Comparison of ENCODE assay signal across 1 cellular context in the genomic region with DNA sequence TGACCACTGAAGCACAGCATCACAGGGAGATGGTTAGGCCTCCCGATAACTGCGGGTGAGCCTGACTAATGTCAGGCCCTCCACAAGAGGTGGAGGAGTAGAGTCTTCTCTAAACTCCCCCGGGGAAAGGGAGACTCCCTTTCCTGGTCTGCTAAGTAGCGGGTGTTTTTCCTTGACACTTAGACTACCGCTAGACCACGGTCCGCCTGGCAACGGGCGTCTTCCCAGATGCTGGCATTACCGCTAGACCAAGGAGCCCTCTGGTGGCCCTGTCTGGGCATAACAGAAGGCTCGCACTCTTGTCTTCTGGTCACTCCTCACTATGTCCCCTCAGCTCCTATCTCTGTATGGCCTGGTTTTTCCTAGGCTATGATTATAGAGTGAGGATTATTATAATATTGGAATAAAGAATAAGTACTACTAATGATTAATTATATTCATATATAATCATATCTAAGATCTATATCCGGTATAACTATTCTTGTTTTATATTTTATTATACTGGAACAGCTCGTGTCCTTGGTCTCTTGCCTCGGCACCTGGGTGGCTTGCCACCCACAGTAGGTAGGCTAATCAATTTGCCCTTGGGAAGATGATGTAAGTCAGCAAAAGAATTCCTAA.
TF ChIP-seq lines count a peak whose summit lies in the region.

No MANE protein-coding gene starts in this region.

TF ChIP-seq in GM12878, 131 proteins besides CTCF, POLR2A, EP300 and RAD21:
- TF ChIP-seq CBX5 (IDR thresholded peaks at IDR 0.05; ENCODE audit: low read depth) (0 out of 2 replicates have a peak, but pooled peaks have one; percentile 31), SMARCA5 (IDR thresholded peaks at IDR 0.05) (0 out of 2 replicates have a peak, but pooled peaks have one; percentile 17)
- TF ChIP-seq, protein P1, sequence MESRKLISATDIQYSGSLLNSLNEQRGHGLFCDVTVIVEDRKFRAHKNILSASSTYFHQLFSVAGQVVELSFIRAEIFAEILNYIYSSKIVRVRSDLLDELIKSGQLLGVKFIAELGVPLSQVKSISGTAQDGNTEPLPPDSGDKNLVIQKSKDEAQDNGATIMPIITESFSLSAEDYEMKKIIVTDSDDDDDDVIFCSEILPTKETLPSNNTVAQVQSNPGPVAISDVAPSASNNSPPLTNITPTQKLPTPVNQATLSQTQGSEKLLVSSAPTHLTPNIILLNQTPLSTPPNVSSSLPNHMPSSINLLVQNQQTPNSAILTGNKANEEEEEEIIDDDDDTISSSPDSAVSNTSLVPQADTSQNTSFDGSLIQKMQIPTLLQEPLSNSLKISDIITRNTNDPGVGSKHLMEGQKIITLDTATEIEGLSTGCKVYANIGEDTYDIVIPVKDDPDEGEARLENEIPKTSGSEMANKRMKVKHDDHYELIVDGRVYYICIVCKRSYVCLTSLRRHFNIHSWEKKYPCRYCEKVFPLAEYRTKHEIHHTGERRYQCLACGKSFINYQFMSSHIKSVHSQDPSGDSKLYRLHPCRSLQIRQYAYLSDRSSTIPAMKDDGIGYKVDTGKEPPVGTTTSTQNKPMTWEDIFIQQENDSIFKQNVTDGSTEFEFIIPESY (IDR thresholded peaks at IDR 0.05), result peak; percentile 99
- TF ChIP-seq, protein P2, sequence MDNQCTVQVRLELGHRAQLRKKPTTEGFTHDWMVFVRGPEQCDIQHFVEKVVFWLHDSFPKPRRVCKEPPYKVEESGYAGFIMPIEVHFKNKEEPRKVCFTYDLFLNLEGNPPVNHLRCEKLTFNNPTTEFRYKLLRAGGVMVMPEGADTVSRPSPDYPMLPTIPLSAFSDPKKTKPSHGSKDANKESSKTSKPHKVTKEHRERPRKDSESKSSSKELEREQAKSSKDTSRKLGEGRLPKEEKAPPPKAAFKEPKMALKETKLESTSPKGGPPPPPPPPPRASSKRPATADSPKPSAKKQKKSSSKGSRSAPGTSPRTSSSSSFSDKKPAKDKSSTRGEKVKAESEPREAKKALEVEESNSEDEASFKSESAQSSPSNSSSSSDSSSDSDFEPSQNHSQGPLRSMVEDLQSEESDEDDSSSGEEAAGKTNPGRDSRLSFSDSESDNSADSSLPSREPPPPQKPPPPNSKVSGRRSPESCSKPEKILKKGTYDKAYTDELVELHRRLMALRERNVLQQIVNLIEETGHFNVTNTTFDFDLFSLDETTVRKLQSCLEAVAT (IDR thresholded peaks at IDR 0.05), result peak; percentile 72
